35 cellular contexts compared by ENCODE assay signal in genomic region chr9:114291886-114292590, GRCh38. TPM values are rescaled to one million over a fixed set of nuclear protein-coding genes. Genes with fewer than 3 reads are reported as not detected.
A peak's percentile ranks its signal among the peaks of the same experiment; 100 is the strongest.
DNase-seq lines count a peak whose midpoint lies in the region; ATAC-seq, FAIRE-seq and TF ChIP-seq lines count a peak whose summit lies in the region.
"Had no signal": no experiment of that assay in that cellular context is flagged by ENCODE, and none has a peak within 500 bp of the region (broad histone marks: within the 10 kb centered on the region; RNA-seq: fewer than 3 reads in every experiment).

No MANE protein-coding gene starts in this region.

- DNase-seq in heart left ventricle, result peak in 3 of 5 donors; percentile 1 to 22 (median 9)
- no peak for DNase-seq in heart right ventricle
- no peak for DNase-seq in bronchial epithelial cell (ENCODE audit: low read depth)
- DNase-seq in posterior vena cava (ENCODE audit: low spot score), result peak; percentile 29
- peak; percentile 30 for DNase-seq in ureter (ENCODE audit: low spot score)
- no peak for DNase-seq in trophoblast cell
- no peak for DNase-seq in SIG-M5 (lab: John Stamatoyannopoulos, UW)
- DNase-seq: activated CD4-positive, alpha-beta T cell treated with anti-CD3 and anti-CD28 coated beads for 1 hour; activated CD8-positive, alpha-beta T cell treated with anti-CD3 and anti-CD28 coated beads, Interleukin-2, amount 10 ng/mL, durations not matched to agents 7 days and 5 days; activated naive CD4-positive, alpha-beta T cell treated with anti-CD3 and anti-CD28 coated beads for 36 hours; activated T-cell treated with anti-CD3 and anti-CD28 coated beads, Interleukin-2, amount 50 U/mL, for 4 hours; cortex of kidney; DMS79; esophagus squamous epithelium; foreskin melanocyte; GF-D8; KBM-7; MG63; naive B cell; NCI-H1105 treated with DMSO at 0.1 percent for 48 hours; NCI-H2029; NCI-H524 treated with DMSO at 0.1 percent for 48 hours; stomach had no signal

- H3K14ac ChIP-seq in trophoblast cell (ENCODE audit: low read length), result no peak overlapping the region

- H3K27me3 ChIP-seq in heart left ventricle (no peaks in the 10 kb centered on the region), heart right ventricle (no peaks in the 10 kb centered on the region), bronchial epithelial cell (ENCODE audit: control insufficient read depth, insufficient read depth, low read length) (no peaks in the 10 kb centered on the region), trophoblast cell (ENCODE audit: insufficient read depth, low read length) (no peaks in the 10 kb centered on the region)
- H3K27me3 ChIP-seq: BLaER1 treated with 17β-estradiol and CSF1 and Interleukin-3, amounts not matched to agents 10 nM and 100 nM; esophagus squamous epithelium; hepatocyte; MG63; stomach had no signal

- H4K91ac ChIP-seq in trophoblast cell (ENCODE audit: low read depth, low read length), result no peak overlapping the region

- no peak for TF ChIP-seq POLR2A in heart left ventricle (IDR thresholded peaks at IDR 0.05)

- H3K4me3 ChIP-seq in heart left ventricle (no peak overlapping the region), heart right ventricle (no peak overlapping the region), bronchial epithelial cell (ENCODE audit: low read depth, low read length) (no peak overlapping the region), trophoblast cell (ENCODE audit: low read depth, low read length) (no peak overlapping the region)
- H3K4me3 ChIP-seq: BLaER1 treated with 17β-estradiol and CSF1 and Interleukin-3, amounts not matched to agents 10 nM and 100 nM; esophagus squamous epithelium; hepatocyte; MG63; psoas muscle; skin epidermis; stomach had no signal

- H3K36me3 ChIP-seq in heart left ventricle, result peaks cover 0 to 42% (median 5%) of the 10 kb centered on the region in 9 donors
- H3K36me3 ChIP-seq in heart right ventricle, result peaks cover 0 to 52% (median 10%) of the 10 kb centered on the region in 9 donors
- H3K36me3 ChIP-seq in bronchial epithelial cell (ENCODE audit: control insufficient read depth, insufficient read depth, low read length), result peaks cover 12% of the 10 kb centered on the region
- peaks cover 20 to 24% of the 10 kb centered on the region in 2 experiments for H3K36me3 ChIP-seq in trophoblast cell (ENCODE audit: control insufficient read depth in 1 of 2, insufficient read depth in 2 of 2, low read length in 2 of 2)
- H3K36me3 ChIP-seq: neutrophil had no signal

- no peaks in the 10 kb centered on the region for H3K79me2 ChIP-seq in trophoblast cell (ENCODE audit: control insufficient read depth, insufficient read depth, low read length, poor library complexity)
- H3K79me2 ChIP-seq: hepatocyte had no signal

- H3K79me1 ChIP-seq in trophoblast cell (ENCODE audit: low read length), result peaks cover 16% of the 10 kb centered on the region

- ATAC-seq in heart left ventricle, result no peak
- ATAC-seq in heart right ventricle, result no peak
- ATAC-seq in HG03521 (IDR thresholded peaks at IDR 0.05; ENCODE audit: unreplicated experiment), result no peak
- ATAC-seq: activated T-cell treated with anti-CD3 and anti-CD28 coated beads, Interleukin-2, amount 50 U/mL, for 4 hours; left colon; T-cell had no signal

- no peak overlapping the region for H2BK5ac ChIP-seq in trophoblast cell (ENCODE audit: low read depth, low read length, poor library complexity)

- H4K8ac ChIP-seq in trophoblast cell (ENCODE audit: low read depth, low read length), result no peak overlapping the region

- no peak overlapping the region for H3K9ac ChIP-seq in trophoblast cell (ENCODE audit: low read length)

- H3K4me2 ChIP-seq in trophoblast cell (ENCODE audit: low read length), result no peak overlapping the region
- H3K4me2 ChIP-seq: BLaER1 treated with 17β-estradiol and CSF1 and Interleukin-3, amounts not matched to agents 10 nM and 100 nM; hepatocyte had no signal

- H4K12ac ChIP-seq in trophoblast cell (ENCODE audit: low read depth, low read length), result no peak overlapping the region

- no peak overlapping the region for H2BK12ac ChIP-seq in trophoblast cell (ENCODE audit: low read length)

- intact Hi-C loops in heart left ventricle (cut with DNase I) (loop anchor here (1.0 to 10.0 kb wide), 12 partner anchors 135 to 607 kb away; partner anchors contain the start of gene COL27A1 (in 6 of the 10)), heart right ventricle (cut with DNase I) (loop anchor here in 9 of 10 donors (1.0 to 10.0 kb wide), 11 partner anchors 135 to 211 kb away; partner anchors contain the start of gene COL27A1 (in 5 of the 9)), posterior vena cava (cut with DNase I) (loop anchor here in 1 of 2 donors (5.0 kb wide), 1 partner anchor 185 kb away; no protein-coding TSS in a partner anchor)

- H3K18ac ChIP-seq in trophoblast cell (ENCODE audit: low read length), result no peak overlapping the region

- no peak overlapping the region for H2AK5ac ChIP-seq in trophoblast cell (ENCODE audit: low read length)

- no peak overlapping the region for H2AFZ ChIP-seq in trophoblast cell (ENCODE audit: insufficient read depth, low read length, poor library complexity)
- H2AFZ ChIP-seq: hepatocyte had no signal

- TF ChIP-seq CTCF in heart left ventricle (IDR thresholded peaks at IDR 0.05), result no peak
- no peak for TF ChIP-seq CTCF in heart right ventricle (IDR thresholded peaks at IDR 0.05)
- no peak for TF ChIP-seq CTCF in bronchial epithelial cell (IDR thresholded peaks at IDR 0.05; ENCODE audit: insufficient read depth, low read length, severe bottlenecking)

- H2BK120ac ChIP-seq in trophoblast cell (ENCODE audit: insufficient read depth, low read length, poor library complexity), result no peak overlapping the region

- H3K4me1 ChIP-seq in heart left ventricle (no peaks in the 10 kb centered on the region), heart right ventricle (no peaks in the 10 kb centered on the region), trophoblast cell (ENCODE audit: control insufficient read depth in 1 of 2, insufficient read depth in 2 of 2, low read length in 2 of 2) (peaks cover 15 to 16% of the 10 kb centered on the region in 2 experiments)
- H3K4me1 ChIP-seq: psoas muscle had no signal

- WGBS in heart left ventricle, 4 donors, result 88 to 95% (median 89%) methylated on average over 8 to 11 of the region's 11 CpGs
- 91 to 94% methylated on average over 11 of the region's 11 CpGs for WGBS in heart right ventricle, 2 donors
- no CpG with 5 or more reads among the region's 11 CpGs for WGBS in trophoblast cell (ENCODE audit: extremely low coverage, insufficient coverage, insufficient read length)

- no peak overlapping the region for H3K4ac ChIP-seq in trophoblast cell (ENCODE audit: low read depth, low read length)

- H3K23ac ChIP-seq in trophoblast cell (ENCODE audit: low read length), result no peak overlapping the region

- H3K27ac ChIP-seq in heart left ventricle (no peak overlapping the region), heart right ventricle (no peak overlapping the region), trophoblast cell (ENCODE audit: low read depth, low read length) (no peak overlapping the region)
- H3K27ac ChIP-seq: BLaER1 treated with 17β-estradiol and CSF1 and Interleukin-3, amounts not matched to agents 10 nM and 100 nM; esophagus squamous epithelium; hepatocyte; neutrophil; psoas muscle; skin epidermis; stomach had no signal

- FAIRE-seq in bronchial epithelial cell (lab: Jason Lieb, UNC), result peak; percentile 52
- FAIRE-seq: HTR-8/SVneo had no signal

- H3K9me3 ChIP-seq in heart left ventricle (peaks cover 0 to 20% (median 3%) of the 10 kb centered on the region in 12 donors), heart right ventricle (peaks cover 0 to 26% (median 0%) of the 10 kb centered on the region in 11 donors), trophoblast cell (ENCODE audit: insufficient read depth, low read depth, low read length) (peaks cover 2% of the 10 kb centered on the region)

RNA-seq across cellular contexts. Expression of gene ORM1, which starts 30.9 kb away (rescaled TPM):
- total RNA-seq in heart left ventricle (under 1 TPM in 2 of 9 donors, not detected in 7; 0.51 to 0.80 TPM), heart right ventricle (under 1 TPM in 3 of 10 donors, not detected in 7; 0.37 to 0.70 (median 0.55) TPM), bronchial epithelial cell (not detected in 2 replicates), posterior vena cava (1 to 10 TPM in 1 of 2 donors, not detected in 1; 1.8 TPM), ureter (3.3 TPM)
- polyA plus RNA-seq in heart left ventricle (under 1 TPM in 1 of 2 donors, not detected in 1; 1.00 TPM), heart right ventricle (under 1 TPM; 0.13 to 0.59 TPM)
- polyA plus RNA-seq in trophoblast cell (2013), result 0.07 and 0.08 TPM in 2 replicates
- total RNA-seq: activated CD8-positive, alpha-beta T cell treated with anti-CD3 and anti-CD28 coated beads, Interleukin-2, amount 10 ng/mL, durations not matched to agents 7 days and 5 days; activated naive CD4-positive, alpha-beta T cell treated with anti-CD3 and anti-CD28 coated beads for 36 hours; left colon; SK-MEL-5 had no signal

RNA-seq across cellular contexts. Expression of gene ORM2, which starts 37.6 kb away (rescaled TPM):
- total RNA-seq in heart left ventricle (not detected), heart right ventricle (not detected), bronchial epithelial cell (not detected in 2 replicates), posterior vena cava (not detected), ureter (not detected)
- polyA plus RNA-seq in heart left ventricle (under 1 TPM in 1 of 2 donors, not detected in 1; 0.14 TPM), heart right ventricle (under 1 TPM in 1 of 2 donors, not detected in 1; 0.44 TPM)
- polyA plus RNA-seq in trophoblast cell (2013), result 0.08 TPM in 1 of 2 replicates, not detected in the other
- total RNA-seq: activated CD8-positive, alpha-beta T cell treated with anti-CD3 and anti-CD28 coated beads, Interleukin-2, amount 10 ng/mL, durations not matched to agents 7 days and 5 days; activated naive CD4-positive, alpha-beta T cell treated with anti-CD3 and anti-CD28 coated beads for 36 hours; esophagus squamous epithelium; left colon; psoas muscle; SK-MEL-5; urinary bladder had no signal
- polyA plus RNA-seq: AG04450 had no signal

Comparison
In these comparisons a context has a peak if more than half of its experiments do, and no peak if none do; other contexts are left out.
1. DNase-seq: peak in heart left ventricle (3 of 5), posterior vena cava (single experiment) and ureter (single experiment); none in heart right ventricle (0 of 2), bronchial epithelial cell (single experiment), trophoblast cell (0 of 2) and SIG-M5 (single experiment).